In genomic region chr14:78090820-78091219, GRCh38 we compare ENCODE assay signal across 8 cellular contexts.
"Had no signal": no experiment of that assay in that cellular context is flagged by ENCODE, and none has a peak within 500 bp of the region (broad histone marks: within the 10 kb centered on the region; RNA-seq: fewer than 3 reads in every experiment).

No MANE protein-coding gene starts in this region.

- H2AFZ ChIP-seq: GM23248 had no signal

- H3K36me3 Mint-ChIP-seq: IgD-negative memory B cell had no signal

- FAIRE-seq: H54, HTR-8/SVneo had no signal

- H3K4me1 Mint-ChIP-seq: IgD-negative memory B cell had no signal

- DNase-seq: GM23248, GOT3, H9, HCEC 1CT, KBM-7 had no signal

- H3K9ac ChIP-seq: GM23248 had no signal

- H3K4me3 Mint-ChIP-seq: H9, IgD-negative memory B cell had no signal

- H3K27ac ChIP-seq: GM23248 had no signal

- H3K27ac Mint-ChIP-seq: H9, IgD-negative memory B cell had no signal

- H3K4me3 ChIP-seq: GM23248 had no signal
